Comparison of ENCODE assay signal across 1 cellular context in the genomic region with DNA sequence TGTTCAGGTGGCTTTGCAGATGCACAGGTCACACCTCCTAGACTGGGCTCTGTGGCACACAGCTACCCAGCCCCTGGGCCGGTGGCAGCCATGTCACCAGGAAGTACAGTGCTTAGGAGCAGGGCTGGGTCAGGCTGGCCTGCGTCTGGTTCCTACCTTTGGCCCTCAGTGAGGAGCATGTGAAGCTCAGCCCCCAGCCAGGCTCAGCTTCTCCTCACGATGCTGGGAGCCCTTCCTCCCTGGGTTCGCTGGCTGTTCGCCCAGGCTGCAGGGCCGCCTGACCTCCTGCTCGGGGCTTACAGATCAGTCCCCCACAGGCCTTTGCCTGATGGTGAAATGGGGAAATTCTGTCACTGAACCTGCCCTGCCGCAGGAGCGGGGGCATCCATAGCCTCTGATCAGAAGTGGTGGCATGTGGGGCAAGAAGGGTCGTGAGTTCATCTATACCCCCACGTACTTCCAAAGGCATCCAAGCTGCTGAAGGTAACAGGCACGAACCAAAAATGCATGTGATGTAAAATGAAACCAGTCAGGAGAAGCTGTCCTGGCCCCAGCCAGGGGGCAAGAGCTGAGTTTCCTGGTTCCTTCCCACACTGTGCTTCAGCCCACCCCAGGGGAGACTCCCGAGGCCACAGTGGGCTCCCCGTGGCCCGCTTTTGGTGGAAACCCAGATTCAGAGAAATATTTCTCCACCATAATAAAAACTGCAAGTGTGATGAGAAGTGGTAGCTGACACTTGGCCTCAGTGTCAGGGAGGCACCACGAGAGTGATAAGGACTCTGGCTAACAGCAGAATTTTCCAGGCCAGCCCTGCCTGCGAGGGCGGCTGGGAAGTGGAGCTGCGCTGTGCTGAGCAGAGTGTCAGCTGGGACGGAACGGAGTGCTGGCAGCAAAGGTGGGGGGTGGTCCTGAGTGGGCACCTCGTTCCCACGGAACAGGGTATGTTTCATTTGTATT.
A peak's percentile ranks its signal among the peaks of the same experiment; 100 is the strongest.
TF ChIP-seq lines count a peak whose summit lies in the region.

No MANE protein-coding gene starts in this region.

TF ChIP-seq in HepG2, 621 proteins besides CTCF, POLR2A, EP300 and RAD21:
- TF ChIP-seq AGO2 (optimal IDR thresholded peaks at IDR 0.05; ENCODE audit: low read depth, low read length), result peak; percentile 38
- TF ChIP-seq ZNF260 (CRISPR knock-in tag; IDR thresholded peaks at IDR 0.05; ENCODE audit: borderline replicate concordance, low read depth), result 0 out of 2 replicates have a peak, but pooled peaks have one; percentile 50
- no peak for TF ChIP-seq SMARCC2 (IDR thresholded peaks at IDR 0.05)
TF ChIP-seq in HepG2: peak in this region for 2.
